In genomic region chr2:47070920-47071824, GRCh38 we compare ENCODE assay signal across 1 cellular context.
TF ChIP-seq lines count a peak whose summit lies in the region.

No MANE protein-coding gene starts in this region.

TF ChIP-seq in HepG2, 621 proteins besides CTCF, POLR2A, EP300 and RAD21 (continued from another document and continues in another):
- TF ChIP-seq ATF3 (CRISPR knock-in tag; IDR thresholded peaks at IDR 0.05) (0 out of 2 replicates have a peak, but pooled peaks have one; percentile 15), ZNF790 (CRISPR knock-in tag; IDR thresholded peaks at IDR 0.05; ENCODE audit: borderline replicate concordance) (peak; percentile 47; the same call in 1 of the 2 replicates), ZNF792 (CRISPR knock-in tag; IDR thresholded peaks at IDR 0.05) (peak; percentile 78; the same call in 1 of the 2 replicates), MXD4 (CRISPR knock-in tag; IDR thresholded peaks at IDR 0.05) (peak; percentile 46; the same call in 1 of the 2 replicates), ZNF10 (CRISPR knock-in tag; IDR thresholded peaks at IDR 0.05; ENCODE audit: borderline replicate concordance, low read depth) (no peak), PRPF4 (IDR thresholded peaks at IDR 0.05; ENCODE audit: low read depth, low read length, poor library complexity, severe bottlenecking) (no peak), ZBTB26 (CRISPR knock-in tag; IDR thresholded peaks at IDR 0.05; ENCODE audit: borderline replicate concordance) (0 out of 2 replicates have a peak, but pooled peaks have one; percentile 7), ZNF580 (CRISPR knock-in tag; IDR thresholded peaks at IDR 0.05; ENCODE audit: borderline replicate concordance, low read depth) (peak; percentile 22; the same call in 1 of the 2 replicates), ZNF569 (CRISPR knock-in tag; IDR thresholded peaks at IDR 0.05; ENCODE audit: borderline replicate concordance) (no peak), TEAD3 (CRISPR knock-in tag; optimal IDR thresholded peaks at IDR 0.05; ENCODE audit: borderline replicate concordance) (peak; percentile 72), POLR2G (IDR thresholded peaks at IDR 0.05; ENCODE audit: low read depth, low read length) (peak; percentile 47; the same call in 1 of the 2 replicates), ATF5 (CRISPR knock-in tag; IDR thresholded peaks at IDR 0.05; ENCODE audit: low read depth) (no peak), ZUFSP (CRISPR knock-in tag; IDR thresholded peaks at IDR 0.05; ENCODE audit: borderline replicate concordance) (no peak), THAP9 (CRISPR knock-in tag; IDR thresholded peaks at IDR 0.05; ENCODE audit: borderline replicate concordance) (no peak), ZSCAN9 (CRISPR knock-in tag; IDR thresholded peaks at IDR 0.05; ENCODE audit: borderline replicate concordance) (no peak; the same call in 1 of the 2 replicates), ERF (CRISPR knock-in tag; IDR thresholded peaks at IDR 0.05) (peak; percentile 36; the same call in 1 of the 2 replicates), SKI (IDR thresholded peaks at IDR 0.05; ENCODE audit: partially characterized antibody) (peak; percentile 22), SMARCE1 (IDR thresholded peaks at IDR 0.05; ENCODE audit: borderline replicate concordance) (no peak), ZNF274 (CRISPR knock-in tag; IDR thresholded peaks at IDR 0.05) (no peak), SUZ12 (IDR thresholded peaks at IDR 0.05; ENCODE audit: low read depth, low read length) (no peak), RORA (CRISPR knock-in tag; IDR thresholded peaks at IDR 0.05) (no peak), SMAD3 (CRISPR knock-in tag; IDR thresholded peaks at IDR 0.05) (0 out of 2 replicates have a peak, but pooled peaks have one; percentile 41), CBX2 (IDR thresholded peaks at IDR 0.05; ENCODE audit: low read depth, low read length) (no peak), CBX2 (CRISPR knock-in tag; IDR thresholded peaks at IDR 0.05; ENCODE audit: low read depth) (no peak), ZNF431 (CRISPR knock-in tag; IDR thresholded peaks at IDR 0.05; ENCODE audit: borderline replicate concordance, low read depth) (no peak), ZNF724P (CRISPR knock-in tag; IDR thresholded peaks at IDR 0.05; ENCODE audit: borderline replicate concordance) (no peak), MNT (IDR thresholded peaks at IDR 0.05) (no peak), ZBTB34 (CRISPR knock-in tag; IDR thresholded peaks at IDR 0.05) (peak; percentile 91), HNRNPH1 (optimal IDR thresholded peaks at IDR 0.05; ENCODE audit: low read depth, low read length) (no peak), PAWR (CRISPR knock-in tag; IDR thresholded peaks at IDR 0.05; ENCODE audit: borderline replicate concordance) (0 out of 2 replicates have a peak, but pooled peaks have one; percentile 55), RFX1 (IDR thresholded peaks at IDR 0.05) (peak; percentile 28; the same call in 1 of the 2 replicates), GTF3A (CRISPR knock-in tag; conservative IDR thresholded peaks at IDR 0.05) (no peak), ZNF629 (CRISPR knock-in tag; conservative IDR thresholded peaks at IDR 0.05) (no peak), PRDM15 (CRISPR knock-in tag; IDR thresholded peaks at IDR 0.05) (no peak; the same call in 1 of the 2 replicates), ZMAT5 (CRISPR knock-in tag; IDR thresholded peaks at IDR 0.05; ENCODE audit: borderline replicate concordance, low read depth) (no peak), ZNF878 (CRISPR knock-in tag; IDR thresholded peaks at IDR 0.05) (no peak), ZNF317 (CRISPR knock-in tag; IDR thresholded peaks at IDR 0.05) (peak; percentile 14; the same call in 1 of the 2 replicates), CENPT (CRISPR knock-in tag; IDR thresholded peaks at IDR 0.05; ENCODE audit: low read depth) (no peak), ZNF619 (CRISPR knock-in tag; IDR thresholded peaks at IDR 0.05) (peak; percentile 51; the same call in 1 of the 2 replicates), ZSCAN5A (CRISPR knock-in tag; IDR thresholded peaks at IDR 0.05; ENCODE audit: borderline replicate concordance) (0 out of 2 replicates have a peak, but pooled peaks have one; percentile 69), TAF15 (IDR thresholded peaks at IDR 0.05; ENCODE audit: low read depth, low read length, poor library complexity, severe bottlenecking) (no peak), DNMT1 (CRISPR knock-in tag; IDR thresholded peaks at IDR 0.05) (no peak), ZNF282 (IDR thresholded peaks at IDR 0.05; ENCODE audit: partially characterized antibody) (no peak), ZNF839 (CRISPR knock-in tag; IDR thresholded peaks at IDR 0.05; ENCODE audit: borderline replicate concordance) (no peak), PLRG1 (conservative IDR thresholded peaks at IDR 0.05) (no peak), GLI4 (CRISPR knock-in tag; IDR thresholded peaks at IDR 0.05; ENCODE audit: borderline replicate concordance) (no peak), ZNF263 (CRISPR knock-in tag; IDR thresholded peaks at IDR 0.05) (peak; percentile 57; the same call in 1 of the 2 replicates), ZNF121 (CRISPR knock-in tag; IDR thresholded peaks at IDR 0.05) (peak; percentile 49; the same call in 1 of the 2 replicates), HNF4A (CRISPR knock-in tag; IDR thresholded peaks at IDR 0.05) (peak; percentile 94), ZNF891 (CRISPR knock-in tag; IDR thresholded peaks at IDR 0.05) (no peak)
